Comparison of ENCODE assay signal across 1 cellular context in the genomic region with DNA sequence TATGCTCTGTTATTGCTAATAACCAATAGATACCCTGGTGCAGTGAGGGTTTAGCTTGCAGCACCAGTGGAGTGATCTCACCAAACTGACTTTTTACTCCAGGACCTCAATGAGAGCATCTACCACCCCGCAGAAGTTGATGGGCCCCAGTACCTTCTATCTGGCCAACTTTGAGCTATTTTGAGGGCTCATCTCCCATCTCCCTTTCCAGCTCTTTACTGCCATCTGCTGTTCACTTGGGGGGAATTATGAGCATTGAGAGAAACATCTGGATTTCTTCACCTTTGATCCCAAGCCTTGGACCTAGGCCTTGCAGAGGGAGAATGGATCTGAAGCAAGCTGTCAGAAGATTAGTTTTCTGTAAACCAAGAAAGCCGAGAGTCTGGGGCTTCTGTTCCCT.
TF ChIP-seq lines count a peak whose summit lies in the region.

No MANE protein-coding gene starts in this region.

TF ChIP-seq in K562, 482 proteins besides CTCF, POLR2A, EP300 and RAD21:
- TF ChIP-seq SMC3 (conservative IDR thresholded peaks at IDR 0.05; ENCODE audit: insufficient read depth, low read depth, low read length) (peak; percentile 47; the same call in 1 of the 2 replicates), XRCC5 (IDR thresholded peaks at IDR 0.05; ENCODE audit: low read depth, low read length) (0 out of 2 replicates have a peak, but pooled peaks have one; percentile 19), ZNF316 (IDR thresholded peaks at IDR 0.05) (no peak), RCOR1 (IDR thresholded peaks at IDR 0.05; ENCODE audit: borderline replicate concordance in 1 of 2, low read depth in 2 of 2, low read length in 2 of 2) (0 out of 4 replicates have a peak, but pooled peaks of 1 of the 2 experiments have one; percentile 22)
